In genomic region chr16:31487720-31488629, GRCh38 we compare ENCODE assay signal across 9 cellular contexts. TPM values are rescaled to one million over a fixed set of nuclear protein-coding genes. Genes with fewer than 3 reads are reported as not detected.
DNase-seq lines count a peak whose midpoint lies in the region; ATAC-seq, FAIRE-seq and TF ChIP-seq lines count a peak whose summit lies in the region.
"Had no signal": no experiment of that assay in that cellular context is flagged by ENCODE, and none has a peak within 500 bp of the region (broad histone marks: within the 10 kb centered on the region; RNA-seq: fewer than 3 reads in every experiment).

No MANE protein-coding gene starts in this region.

- H3K4me1 ChIP-seq in MM.1S (ENCODE audit: low read length) (no peaks in the 10 kb centered on the region), HepG2 (ENCODE audit: insufficient read depth, low read length) (peaks cover 19% of the 10 kb centered on the region)

- H3K9me3 Mint-ChIP-seq in activated B cell treated with CpG ODN at 0.5 μM for 24 hours = no peaks in the 10 kb centered on the region

- TF ChIP-seq EP300 in HepG2 (IDR thresholded peaks at IDR 0.05; ENCODE audit: low read depth in 2 of 2, low read length in 2 of 2) = no peak
- no peak for TF ChIP-seq EP300 in HepG2 (CRISPR knock-in tag; IDR thresholded peaks at IDR 0.05; ENCODE audit: borderline replicate concordance)

- H3K9ac ChIP-seq in MM.1S (ENCODE audit: low read length) (peak overlapping the region; percentile 9; the same call in 1 of the 2 replicates), HepG2 (ENCODE audit: insufficient read depth, low read depth, low read length) (no peak overlapping the region)

- H3K27me3 Mint-ChIP-seq in activated B cell treated with CpG ODN at 0.5 μM for 24 hours = peaks cover 7% of the 10 kb centered on the region

- H3K27ac Mint-ChIP-seq in activated B cell treated with CpG ODN at 0.5 μM for 24 hours = no peak overlapping the region

- H3K4me3 ChIP-seq in MM.1S (ENCODE audit: low read length) (peak overlapping the region; percentile 66), HepG2 (replicated peaks in 1 of 3; ENCODE audit: insufficient read depth in 1 of 3, low read depth in 2 of 3, low read length in 3 of 3) (no peak overlapping the region)

- in situ Hi-C loops in HepG2 (cut with HindIII; ENCODE audit: extremely low pct_ligation_motif_present, low pct_unique_long_range_greater_than_20kb) = no loop called here

- H3K27me3 ChIP-seq in MM.1S (replicated peaks; ENCODE audit: insufficient read depth, low read length) = 0 out of 2 replicates have a peak, but pooled peaks cover 6% of the 10 kb centered on the region
- H3K27me3 ChIP-seq in HepG2 (ENCODE audit: control insufficient read depth in 1 of 2, insufficient read depth in 2 of 2, low read length in 2 of 2) = peaks cover 0 to 3% of the 10 kb centered on the region in 2 experiments; a peak in 2 of 5 replicates

- TF ChIP-seq CTCF in MM.1S (IDR thresholded peaks at IDR 0.05; ENCODE audit: low read length) (no peak), activated B cell treated with CpG ODN at 0.5 μM for 24 hours (IDR thresholded peaks at IDR 0.05) (no peak), HepG2 (CRISPR knock-in tag; IDR thresholded peaks at IDR 0.05) (no peak)

- FAIRE-seq in HepG2 (lab: Jason Lieb, UNC) = no peak
- FAIRE-seq: colon had no signal

- BruUV-seq in HepG2 (replicated peaks; lab: Mats Ljungman, UMichigan) = no TSS peak

- H3K36me3 Mint-ChIP-seq in activated B cell treated with CpG ODN at 0.5 μM for 24 hours (ENCODE audit: low read depth) = peaks cover 23% of the 10 kb centered on the region

- peak overlapping the region; percentile 80 for H3K4me2 ChIP-seq in MM.1S (ENCODE audit: low read depth, low read length)
- no peak overlapping the region for H3K4me2 ChIP-seq in HepG2 (ENCODE audit: low read depth, low read length)

- peaks cover 9% of the 10 kb centered on the region for H3K4me1 Mint-ChIP-seq in activated B cell treated with CpG ODN at 0.5 μM for 24 hours

- WGBS in HepG2 (ENCODE audit: low lambda C conversion rate) = 97% methylated on average over 46 of the region's 77 CpGs

- no peaks in the 10 kb centered on the region for H3K9me2 ChIP-seq in MM.1S (replicated peaks; ENCODE audit: insufficient read depth, low read length)

- no peak for TF ChIP-seq RAD21 in HepG2 (CRISPR knock-in tag; IDR thresholded peaks at IDR 0.05)

- no peaks in the 10 kb centered on the region for H3K79me2 ChIP-seq in MM.1S (ENCODE audit: low read length)
- H3K79me2 ChIP-seq in HepG2 (ENCODE audit: insufficient read depth, low read length) = no peaks in the 10 kb centered on the region

- H3K4me3 Mint-ChIP-seq in activated B cell treated with CpG ODN at 0.5 μM for 24 hours = peak overlapping the region; percentile 86

- H4K20me1 ChIP-seq in MM.1S (ENCODE audit: insufficient read depth, low read length) (no peaks in the 10 kb centered on the region), HepG2 (ENCODE audit: insufficient read depth, low read length) (no peaks in the 10 kb centered on the region)

- POLR2A ChIA-PET in activated B cell treated with CpG ODN at 0.5 μM for 24 hours (lab: Charles Lee) = interaction anchor here (0.6 to 2.3 kb wide), 8 partner anchors 11 to 225 kb away, joined by 3 to 8 read pairs (median 4); partner anchors contain the start of genes ARMC5 and RUSF1
- POLR2A ChIA-PET in HepG2 (lab: Yijun Ruan, JAX) = interaction anchor here (1.5 to 2.9 kb wide), 3 partner anchors 11 to 20 kb away, joined by 3 to 8 read pairs (median 8); partner anchors contain the start of gene RUSF1

- peak; percentile 51 for DNase-seq in EL
- DNase-seq in MM.1S = peak; percentile 73
- DNase-seq in activated B cell treated with CpG ODN at 0.5 μM for 24 hours = peak; percentile 59
- peak; percentile 51 for DNase-seq in cerebellar cortex (ENCODE audit: low spot score)
- no peak for DNase-seq in HepG2 (ENCODE audit: low spot score)
- peak; percentile 51 for DNase-seq in stimulated activated CD8-positive, alpha-beta memory T cell treated with anti-CD3 and anti-CD28 coated beads, Interleukin-12 subunit alpha, Interleukin-12 subunit beta, amount 100 ng/mL, for 1 hour (ENCODE audit: low read depth)
- DNase-seq in NK-92 (lab: John Stamatoyannopoulos, UW; ENCODE audit: unreplicated experiment) = no peak

- no peak overlapping the region for H3K27ac ChIP-seq in MM.1S (ENCODE audit: low read length)
- no peak overlapping the region for H3K27ac ChIP-seq in HepG2 (ENCODE audit: extremely low read length, insufficient read depth, low read length)

- H3F3A ChIP-seq in MM.1S (ENCODE audit: insufficient read depth, low read length) = no peaks in the 10 kb centered on the region

- ATAC-seq in GM21737 (IDR thresholded peaks at IDR 0.05; ENCODE audit: unreplicated experiment) = peak; percentile 80
- peak; percentile 95 for ATAC-seq in activated B cell treated with CpG ODN at 0.5 μM for 24 hours (ENCODE audit: low read depth)
- ATAC-seq in HepG2 = no peak

- H2AFZ ChIP-seq in MM.1S (ENCODE audit: low read length) (peak overlapping the region; percentile 77), HepG2 (ENCODE audit: low read length) (no peak overlapping the region)

- intact Hi-C loops in activated B cell treated with CpG ODN at 0.5 μM for 24 hours (cut with micrococcal nuclease) = loop anchor here (1.0 to 2.0 kb wide), 3 partner anchors 11 to 29 kb away; partner anchors contain the start of genes ARMC5 and TGFB1I1
- intact Hi-C loops in HepG2 (cut with micrococcal nuclease; ENCODE audit: unreplicated experiment) = no loop called here

- no peaks in the 10 kb centered on the region for H3K9me3 ChIP-seq in MM.1S (replicated peaks; ENCODE audit: insufficient read depth, low read length)
- H3K9me3 ChIP-seq in HepG2 (ENCODE audit: low read length) = no peaks in the 10 kb centered on the region

- peak in 1 of 2 experiments; percentile 7; a peak in 1 of 4 replicates for TF ChIP-seq POLR2A in HepG2 (IDR thresholded peaks at IDR 0.05; ENCODE audit: insufficient read depth in 1 of 2, low read depth in 2 of 2, low read length in 2 of 2)

- CTCF ChIA-PET in activated B cell treated with CpG ODN at 0.5 μM for 24 hours (lab: Charles Lee) = interaction anchor here (0.9 kb wide), 1 partner anchor 28 kb away, joined by 3 read pairs; no protein-coding TSS in a partner anchor
- CTCF ChIA-PET in HepG2 (lab: Yijun Ruan, JAX; ENCODE audit: low intra/inter-chr PET ratio, low total read pairs) = no interaction called here

- no peaks in the 10 kb centered on the region for H3K36me3 ChIP-seq in MM.1S (replicated peaks; ENCODE audit: insufficient read depth, low read length)
- H3K36me3 ChIP-seq in HepG2 (replicated peaks in 1 of 2; ENCODE audit: control insufficient read depth in 1 of 2, insufficient read depth in 2 of 2, low read length in 2 of 2) = peaks cover 11 to 28% of the 10 kb centered on the region in 2 experiments

RNA-seq across cellular contexts. Expression of gene SLC5A2, which starts 5.1 kb away (rescaled TPM):
- total RNA-seq in activated B cell treated with CpG ODN at 0.5 μM for 24 hours = not detected in 2 replicates
- 0.44 and 0.97 TPM in 2 replicates for total RNA-seq in HepG2 (2016; rRNA removed; fragmentation: Illumina TruSeq; extraction: Trizol)
- 0.30 and 0.44 TPM in 2 replicates for total RNA-seq in HepG2 (2016; cell fraction: cytosol; rRNA removed; fragmentation: Illumina TruSeq; extraction: Trizol; ENCODE audit: low read depth)
- 0.97 TPM in 1 of 2 replicates, not detected in the other for total RNA-seq in HepG2 (2016; cell fraction: insoluble cytoplasmic fraction; rRNA removed; fragmentation: Illumina TruSeq; extraction: Trizol)
- total RNA-seq in HepG2 (2016; cell fraction: membrane; rRNA removed; fragmentation: Illumina TruSeq; extraction: Trizol) = 0.53 and 0.72 TPM in 2 replicates
- 0.81 and 2.1 TPM in 2 replicates for total RNA-seq in HepG2 (2016; cell fraction: nucleus; rRNA removed; fragmentation: Illumina TruSeq; extraction: Trizol)
- polyA plus RNA-seq in HepG2 (2011; rRNA removed) = 0.24 and 0.64 TPM in 2 replicates
- 0.10 and 0.27 TPM in 2 replicates for polyA plus RNA-seq in HepG2 (2011; cell fraction: cytosol; rRNA removed)
- 3.9 and 6.8 TPM in 2 replicates for polyA plus RNA-seq in HepG2 (2011; cell fraction: nucleus; rRNA removed)
- polyA plus RNA-seq in HepG2 (2012) = 2.0 and 11.8 TPM in 2 replicates
- polyA plus RNA-seq in HepG2 (2016; cell fraction: cytosol; fragmentation: Illumina TruSeq; extraction: Trizol; ENCODE audit: low read depth) = 0.08 and 0.14 TPM in 2 replicates
- 0.51 TPM in 1 of 2 replicates, not detected in the other for polyA plus RNA-seq in HepG2 (2016; cell fraction: insoluble cytoplasmic fraction; fragmentation: Illumina TruSeq; extraction: Trizol; ENCODE audit: low read depth)
- 0.20 and 0.42 TPM in 2 replicates for polyA plus RNA-seq in HepG2 (2016; cell fraction: membrane; fragmentation: Illumina TruSeq; extraction: Trizol; ENCODE audit: low read depth)
- polyA plus RNA-seq in HepG2 (2016; cell fraction: nucleus; fragmentation: Illumina TruSeq; extraction: Trizol; ENCODE audit: insufficient read depth, low read depth) = 3.2 TPM in 2 replicates
- polyA minus RNA-seq in HepG2 (2011; rRNA and poly(A)+ RNA removed; ENCODE audit: low replicate concordance) = 0.09 and 1.2 TPM in 2 replicates
- polyA minus RNA-seq in HepG2 (2011; cell fraction: cytosol; rRNA and poly(A)+ RNA removed) = not detected in 2 replicates
- 0.77 and 0.87 TPM in 2 replicates for polyA minus RNA-seq in HepG2 (2011; cell fraction: nucleus; rRNA and poly(A)+ RNA removed)

RNA-seq across cellular contexts. Expression of gene TGFB1I1, which starts 16.0 kb away (rescaled TPM):
- total RNA-seq in activated B cell treated with CpG ODN at 0.5 μM for 24 hours (1.4 and 2.6 TPM in 2 replicates), HepG2 (2016; rRNA removed; fragmentation: Illumina TruSeq; extraction: Trizol) (0.52 and 0.80 TPM in 2 replicates)
- total RNA-seq in HepG2 (2016; cell fraction: cytosol; rRNA removed; fragmentation: Illumina TruSeq; extraction: Trizol; ENCODE audit: low read depth) = 0.53 and 0.61 TPM in 2 replicates
- total RNA-seq in HepG2 (2016; cell fraction: insoluble cytoplasmic fraction; rRNA removed; fragmentation: Illumina TruSeq; extraction: Trizol) = 0.31 and 0.87 TPM in 2 replicates
- 0.72 and 0.80 TPM in 2 replicates for total RNA-seq in HepG2 (2016; cell fraction: membrane; rRNA removed; fragmentation: Illumina TruSeq; extraction: Trizol)
- 0.84 and 0.97 TPM in 2 replicates for total RNA-seq in HepG2 (2016; cell fraction: nucleus; rRNA removed; fragmentation: Illumina TruSeq; extraction: Trizol)
- 2.9 TPM in 2 replicates for polyA plus RNA-seq in HepG2 (2011; rRNA removed)
- 2.2 and 2.6 TPM in 2 replicates for polyA plus RNA-seq in HepG2 (2011; cell fraction: cytosol; rRNA removed)
- 6.8 and 7.8 TPM in 2 replicates for polyA plus RNA-seq in HepG2 (2011; cell fraction: nucleus; rRNA removed)
- 0.55 and 1.2 TPM in 2 replicates for polyA plus RNA-seq in HepG2 (2012)
- polyA plus RNA-seq in HepG2 (2016; cell fraction: cytosol; fragmentation: Illumina TruSeq; extraction: Trizol; ENCODE audit: low read depth) = 1.5 and 2.0 TPM in 2 replicates
- polyA plus RNA-seq in HepG2 (2016; cell fraction: insoluble cytoplasmic fraction; fragmentation: Illumina TruSeq; extraction: Trizol; ENCODE audit: low read depth) = 1.0 and 1.6 TPM in 2 replicates
- 1.6 and 2.4 TPM in 2 replicates for polyA plus RNA-seq in HepG2 (2016; cell fraction: membrane; fragmentation: Illumina TruSeq; extraction: Trizol; ENCODE audit: low read depth)
- polyA plus RNA-seq in HepG2 (2016; cell fraction: nucleus; fragmentation: Illumina TruSeq; extraction: Trizol; ENCODE audit: insufficient read depth, low read depth) = 1.2 and 2.2 TPM in 2 replicates
- 1.8 and 12.1 TPM in 2 replicates for polyA minus RNA-seq in HepG2 (2011; rRNA and poly(A)+ RNA removed; ENCODE audit: low replicate concordance)
- 1.4 and 3.0 TPM in 2 replicates for polyA minus RNA-seq in HepG2 (2011; cell fraction: cytosol; rRNA and poly(A)+ RNA removed)
- 1.2 and 3.4 TPM in 2 replicates for polyA minus RNA-seq in HepG2 (2011; cell fraction: nucleus; rRNA and poly(A)+ RNA removed)

RNA-seq across cellular contexts. Expression of gene RUSF1, which starts 20.2 kb away (rescaled TPM):
- total RNA-seq in activated B cell treated with CpG ODN at 0.5 μM for 24 hours = 58.6 and 59.7 TPM in 2 replicates
- 18.3 and 40.8 TPM in 2 replicates for total RNA-seq in HepG2 (2016; rRNA removed; fragmentation: Illumina TruSeq; extraction: Trizol)
- total RNA-seq in HepG2 (2016; cell fraction: cytosol; rRNA removed; fragmentation: Illumina TruSeq; extraction: Trizol; ENCODE audit: low read depth) = 8.5 and 8.7 TPM in 2 replicates
- total RNA-seq in HepG2 (2016; cell fraction: insoluble cytoplasmic fraction; rRNA removed; fragmentation: Illumina TruSeq; extraction: Trizol) = 16.7 and 41.4 TPM in 2 replicates
- total RNA-seq in HepG2 (2016; cell fraction: membrane; rRNA removed; fragmentation: Illumina TruSeq; extraction: Trizol) = 10.5 and 11.4 TPM in 2 replicates
- total RNA-seq in HepG2 (2016; cell fraction: nucleus; rRNA removed; fragmentation: Illumina TruSeq; extraction: Trizol) = 48.9 and 60.3 TPM in 2 replicates
- polyA plus RNA-seq in HepG2 (2011; rRNA removed) = 50.2 and 69.9 TPM in 2 replicates
- polyA plus RNA-seq in HepG2 (2011; cell fraction: cytosol; rRNA removed) = 28.1 and 38.9 TPM in 2 replicates
- polyA plus RNA-seq in HepG2 (2011; cell fraction: nucleus; rRNA removed) = 352 and 416 TPM in 2 replicates
- 53.4 and 53.6 TPM in 2 replicates for polyA plus RNA-seq in HepG2 (2012)
- polyA plus RNA-seq in HepG2 (2016; cell fraction: cytosol; fragmentation: Illumina TruSeq; extraction: Trizol; ENCODE audit: low read depth) = 5.4 TPM in 2 replicates
- 15.6 and 18.6 TPM in 2 replicates for polyA plus RNA-seq in HepG2 (2016; cell fraction: insoluble cytoplasmic fraction; fragmentation: Illumina TruSeq; extraction: Trizol; ENCODE audit: low read depth)
- polyA plus RNA-seq in HepG2 (2016; cell fraction: membrane; fragmentation: Illumina TruSeq; extraction: Trizol; ENCODE audit: low read depth) = 8.3 and 8.9 TPM in 2 replicates
- polyA plus RNA-seq in HepG2 (2016; cell fraction: nucleus; fragmentation: Illumina TruSeq; extraction: Trizol; ENCODE audit: insufficient read depth, low read depth) = 132 and 141 TPM in 2 replicates
- polyA minus RNA-seq in HepG2 (2011; rRNA and poly(A)+ RNA removed; ENCODE audit: low replicate concordance) = 53.9 and 91.0 TPM in 2 replicates
- polyA minus RNA-seq in HepG2 (2011; cell fraction: cytosol; rRNA and poly(A)+ RNA removed) = 21.0 and 32.2 TPM in 2 replicates
- polyA minus RNA-seq in HepG2 (2011; cell fraction: nucleus; rRNA and poly(A)+ RNA removed) = 61.2 and 62.3 TPM in 2 replicates

RNA-seq across cellular contexts. Expression of gene ARMC5, which starts 28.7 kb away (rescaled TPM):
- total RNA-seq in activated B cell treated with CpG ODN at 0.5 μM for 24 hours (10.9 TPM in 2 replicates), HepG2 (2016; rRNA removed; fragmentation: Illumina TruSeq; extraction: Trizol) (13.0 and 22.3 TPM in 2 replicates)
- 2.5 and 3.1 TPM in 2 replicates for total RNA-seq in HepG2 (2016; cell fraction: cytosol; rRNA removed; fragmentation: Illumina TruSeq; extraction: Trizol; ENCODE audit: low read depth)
- total RNA-seq in HepG2 (2016; cell fraction: insoluble cytoplasmic fraction; rRNA removed; fragmentation: Illumina TruSeq; extraction: Trizol) = 10.7 and 21.4 TPM in 2 replicates
- total RNA-seq in HepG2 (2016; cell fraction: membrane; rRNA removed; fragmentation: Illumina TruSeq; extraction: Trizol) = 5.2 and 6.5 TPM in 2 replicates
- total RNA-seq in HepG2 (2016; cell fraction: nucleus; rRNA removed; fragmentation: Illumina TruSeq; extraction: Trizol) = 20.2 and 21.0 TPM in 2 replicates
- polyA plus RNA-seq in HepG2 (2011; rRNA removed) = 10.8 and 11.9 TPM in 2 replicates
- polyA plus RNA-seq in HepG2 (2011; cell fraction: cytosol; rRNA removed) = 6.1 and 8.8 TPM in 2 replicates
- 83.4 and 108 TPM in 2 replicates for polyA plus RNA-seq in HepG2 (2011; cell fraction: nucleus; rRNA removed)
- 6.3 and 9.1 TPM in 2 replicates for polyA plus RNA-seq in HepG2 (2012)
- polyA plus RNA-seq in HepG2 (2016; cell fraction: cytosol; fragmentation: Illumina TruSeq; extraction: Trizol; ENCODE audit: low read depth) = 1.9 and 2.5 TPM in 2 replicates
- polyA plus RNA-seq in HepG2 (2016; cell fraction: insoluble cytoplasmic fraction; fragmentation: Illumina TruSeq; extraction: Trizol; ENCODE audit: low read depth) = 13.4 and 15.6 TPM in 2 replicates
- polyA plus RNA-seq in HepG2 (2016; cell fraction: membrane; fragmentation: Illumina TruSeq; extraction: Trizol; ENCODE audit: low read depth) = 3.6 and 4.2 TPM in 2 replicates
- 51.3 and 57.5 TPM in 2 replicates for polyA plus RNA-seq in HepG2 (2016; cell fraction: nucleus; fragmentation: Illumina TruSeq; extraction: Trizol; ENCODE audit: insufficient read depth, low read depth)
- 7.1 and 29.7 TPM in 2 replicates for polyA minus RNA-seq in HepG2 (2011; rRNA and poly(A)+ RNA removed; ENCODE audit: low replicate concordance)
- polyA minus RNA-seq in HepG2 (2011; cell fraction: cytosol; rRNA and poly(A)+ RNA removed) = 6.3 and 6.8 TPM in 2 replicates
- 19.5 and 24.3 TPM in 2 replicates for polyA minus RNA-seq in HepG2 (2011; cell fraction: nucleus; rRNA and poly(A)+ RNA removed)

RNA-seq across cellular contexts. Expression of gene AHSP, which starts 39.7 kb away (rescaled TPM):
- total RNA-seq in activated B cell treated with CpG ODN at 0.5 μM for 24 hours (not detected in 2 replicates), HepG2 (2016; rRNA removed; fragmentation: Illumina TruSeq; extraction: Trizol) (not detected in 2 replicates)
- not detected in 2 replicates for total RNA-seq in HepG2 (2016; cell fraction: cytosol; rRNA removed; fragmentation: Illumina TruSeq; extraction: Trizol; ENCODE audit: low read depth)
- total RNA-seq in HepG2 (2016; cell fraction: insoluble cytoplasmic fraction; rRNA removed; fragmentation: Illumina TruSeq; extraction: Trizol) = not detected in 2 replicates
- total RNA-seq in HepG2 (2016; cell fraction: membrane; rRNA removed; fragmentation: Illumina TruSeq; extraction: Trizol) = not detected in 2 replicates
- not detected in 2 replicates for total RNA-seq in HepG2 (2016; cell fraction: nucleus; rRNA removed; fragmentation: Illumina TruSeq; extraction: Trizol)
- polyA plus RNA-seq in HepG2 (2011; rRNA removed) = not detected in 2 replicates
- polyA plus RNA-seq in HepG2 (2011; cell fraction: cytosol; rRNA removed) = not detected in 2 replicates
- polyA plus RNA-seq in HepG2 (2011; cell fraction: nucleus; rRNA removed) = not detected in 2 replicates
- not detected in 2 replicates for polyA plus RNA-seq in HepG2 (2012)
- not detected in 2 replicates for polyA plus RNA-seq in HepG2 (2016; cell fraction: cytosol; fragmentation: Illumina TruSeq; extraction: Trizol; ENCODE audit: low read depth)
- not detected in 2 replicates for polyA plus RNA-seq in HepG2 (2016; cell fraction: insoluble cytoplasmic fraction; fragmentation: Illumina TruSeq; extraction: Trizol; ENCODE audit: low read depth)
- polyA plus RNA-seq in HepG2 (2016; cell fraction: membrane; fragmentation: Illumina TruSeq; extraction: Trizol; ENCODE audit: low read depth) = not detected in 2 replicates
- polyA plus RNA-seq in HepG2 (2016; cell fraction: nucleus; fragmentation: Illumina TruSeq; extraction: Trizol; ENCODE audit: insufficient read depth, low read depth) = not detected in 2 replicates
- not detected in 2 replicates for polyA minus RNA-seq in HepG2 (2011; rRNA and poly(A)+ RNA removed; ENCODE audit: low replicate concordance)
- polyA minus RNA-seq in HepG2 (2011; cell fraction: cytosol; rRNA and poly(A)+ RNA removed) = not detected in 2 replicates
- not detected in 2 replicates for polyA minus RNA-seq in HepG2 (2011; cell fraction: nucleus; rRNA and poly(A)+ RNA removed)

Comparison
In these comparisons a context has a peak if more than half of its experiments do, and no peak if none do; other contexts are left out.
1. DNase-seq: peak in EL (single experiment), MM.1S (single experiment), activated B cell treated with CpG ODN at 0.5 μM for 24 hours (single experiment), cerebellar cortex (single experiment) and stimulated activated CD8-positive, alpha-beta memory T cell treated with anti-CD3 and anti-CD28 coated beads, Interleukin-12 subunit alpha, Interleukin-12 subunit beta, amount 100 ng/mL, for 1 hour (single experiment); none in HepG2 (single experiment) and NK-92 (single experiment).